In genomic region chr2:120702751-120703150, GRCh38 we compare ENCODE assay signal across 21 cellular contexts. TPM values are rescaled to one million over a fixed set of nuclear protein-coding genes. Genes with fewer than 3 reads are reported as not detected.
A peak's percentile ranks its signal among the peaks of the same experiment; 100 is the strongest.
DNase-seq lines count a peak whose midpoint lies in the region; FAIRE-seq and TF ChIP-seq lines count a peak whose summit lies in the region.
"Had no signal": no experiment of that assay in that cellular context is flagged by ENCODE, and none has a peak within 500 bp of the region (broad histone marks: within the 10 kb centered on the region; RNA-seq: fewer than 3 reads in every experiment).

No MANE protein-coding gene starts in this region.

- H3K36me3 ChIP-seq in NT2/D1 (ENCODE audit: insufficient read depth, insufficient read length, low read length) (no peaks in the 10 kb centered on the region), hepatocyte (replicated peaks; ENCODE audit: insufficient read depth, low read depth) (no peaks in the 10 kb centered on the region), osteoblast (ENCODE audit: insufficient read depth, low read length) (no peaks in the 10 kb centered on the region), esophagus squamous epithelium (no peaks in the 10 kb centered on the region)
- H3K36me3 ChIP-seq: SJSA1 had no signal

- H3K4me1 ChIP-seq in NT2/D1 (ENCODE audit: insufficient read depth, insufficient read length), result peaks cover 25% of the 10 kb centered on the region
- H3K4me1 ChIP-seq in hepatocyte (ENCODE audit: insufficient read depth), result no peaks in the 10 kb centered on the region
- H3K4me1 ChIP-seq in osteoblast (ENCODE audit: insufficient read depth, low read length), result peaks cover 8% of the 10 kb centered on the region
- H3K4me1 ChIP-seq in esophagus squamous epithelium, result no peaks in the 10 kb centered on the region

- H4K20me1 ChIP-seq in hepatocyte (ENCODE audit: insufficient read depth, poor library complexity, severe bottlenecking) (no peaks in the 10 kb centered on the region), osteoblast (ENCODE audit: insufficient read depth, low read length) (no peaks in the 10 kb centered on the region)

- H3K4me2 ChIP-seq in hepatocyte (no peak overlapping the region), osteoblast (ENCODE audit: insufficient read depth, low read length) (peak overlapping the region; percentile 13)
- H3K4me2 ChIP-seq: GM23338, KMS-11 had no signal

- H3K79me2 ChIP-seq in hepatocyte, result no peaks in the 10 kb centered on the region
- no peaks in the 10 kb centered on the region for H3K79me2 ChIP-seq in osteoblast (ENCODE audit: insufficient read depth, low read length)

- H3K4me3 ChIP-seq in NT2/D1 (ENCODE audit: insufficient read length, low read depth) (no peak overlapping the region), hepatocyte (no peak overlapping the region), osteoblast (ENCODE audit: insufficient read depth, low read length) (no peak overlapping the region), esophagus squamous epithelium (no peak overlapping the region)
- H3K4me3 ChIP-seq: GM23338, SJSA1 had no signal

- H3K9me3 ChIP-seq in NT2/D1 (ENCODE audit: insufficient read depth, low read length) (no peaks in the 10 kb centered on the region), hepatocyte (ENCODE audit: low read depth) (no peaks in the 10 kb centered on the region), osteoblast (ENCODE audit: low read depth, low read length) (no peaks in the 10 kb centered on the region), esophagus squamous epithelium (no peaks in the 10 kb centered on the region)
- H3K9me3 ChIP-seq: SJSA1 had no signal

- peak; percentile 90 for FAIRE-seq in urothelium cell line (lab: Jason Lieb, UNC)
- FAIRE-seq: A204.1, G401.6, GM12892, GM18507 had no signal

- DNase-seq in NT2/D1 (ENCODE audit: low read depth, low spot score), result no peak
- DNase-seq in hepatocyte (ENCODE audit: low spot score), result no peak
- peak; percentile 51 for DNase-seq in osteoblast (ENCODE audit: insufficient read length, low spot score, missing footprints)
- DNase-seq in urothelium cell line (ENCODE audit: low spot score), result no peak
- no peak for DNase-seq in esophagus squamous epithelium (lab: John Stamatoyannopoulos, UW)
- no peak for DNase-seq in NCI-H1417 (lab: John Stamatoyannopoulos, UW)
- DNase-seq in cerebellar nuclear complex (lab: John Stamatoyannopoulos, UW), result no peak
- DNase-seq: NCI-H1092 treated with DMSO at 0.1 percent for 48 hours, NCI-H2081, NCI-H2171, NCI-H524 treated with DMSO at 0.1 percent for 48 hours, NCI-H82 had no signal

- no peak for TF ChIP-seq POLR2A in esophagus squamous epithelium (IDR thresholded peaks at IDR 0.05)

- WGBS in hepatocyte (ENCODE audit: low lambda C conversion rate, missing lambda C conversion rate), result 89% methylated on average over 14 of the region's 14 CpGs
- 72 to 89% methylated on average over 4 to 11 of the region's 14 CpGs for WGBS in esophagus squamous epithelium, 2 donors

- TF ChIP-seq CTCF in hepatocyte (IDR thresholded peaks at IDR 0.05; ENCODE audit: poor library complexity), result no peak
- TF ChIP-seq CTCF in osteoblast (IDR thresholded peaks at IDR 0.05; ENCODE audit: extremely low read depth, low read depth, low read length), result no peak
- TF ChIP-seq CTCF in esophagus squamous epithelium (IDR thresholded peaks at IDR 0.05), result no peak

- H3K27me3 ChIP-seq in NT2/D1 (ENCODE audit: insufficient read depth, insufficient read length) (peaks cover 7% of the 10 kb centered on the region), hepatocyte (peaks cover 13% of the 10 kb centered on the region), osteoblast (ENCODE audit: insufficient read depth, low read length) (no peaks in the 10 kb centered on the region), esophagus squamous epithelium (peaks cover 0 to 38% (median 0%) of the 10 kb centered on the region in 4 donors)
- H3K27me3 ChIP-seq: SJSA1 had no signal

- peak overlapping the region; percentile 27 for H3K9ac ChIP-seq in NT2/D1 (ENCODE audit: insufficient read length, low read depth)
- H3K9ac ChIP-seq: KMS-11 had no signal

- intact Hi-C loops in esophagus squamous epithelium (cut with DNase I), result no loop called here

- H3K27ac ChIP-seq in hepatocyte, result peak overlapping the region; percentile 17
- H3K27ac ChIP-seq in osteoblast (ENCODE audit: low read depth, low read length), result peak overlapping the region; percentile 18
- H3K27ac ChIP-seq in esophagus squamous epithelium, result no peak overlapping the region
- H3K27ac ChIP-seq: C4-2B, KMS-11, SJSA1 had no signal

- H3K9me2 ChIP-seq in hepatocyte (replicated peaks; ENCODE audit: insufficient read depth), result no peaks in the 10 kb centered on the region

- H2AFZ ChIP-seq in hepatocyte (no peak overlapping the region), osteoblast (ENCODE audit: low read length) (peak overlapping the region; percentile 60)
- H2AFZ ChIP-seq: GM23338 had no signal

RNA-seq across cellular contexts. Expression of gene GLI2, which starts 32.9 kb away (rescaled TPM):
- total RNA-seq in hepatocyte, result 3.8 and 5.8 TPM in 2 replicates
- 5.3 and 6.2 TPM in 2 replicates for polyA plus RNA-seq in hepatocyte
- 3.8 and 10.1 TPM in 2 replicates for total RNA-seq in osteoblast
- 1 to 10 TPM; 1.1 to 2.7 (median 1.9) TPM for total RNA-seq in esophagus squamous epithelium
- total RNA-seq: OCI-LY7 had no signal

Comparison
In these comparisons a context has a peak if more than half of its experiments do, and no peak if none do; other contexts are left out.
1. H3K27ac ChIP-seq: peak in hepatocyte (single experiment) and osteoblast (single experiment); none in esophagus squamous epithelium (0 of 4).